Comparison of ENCODE assay signal across 1 cellular context in the genomic region with DNA sequence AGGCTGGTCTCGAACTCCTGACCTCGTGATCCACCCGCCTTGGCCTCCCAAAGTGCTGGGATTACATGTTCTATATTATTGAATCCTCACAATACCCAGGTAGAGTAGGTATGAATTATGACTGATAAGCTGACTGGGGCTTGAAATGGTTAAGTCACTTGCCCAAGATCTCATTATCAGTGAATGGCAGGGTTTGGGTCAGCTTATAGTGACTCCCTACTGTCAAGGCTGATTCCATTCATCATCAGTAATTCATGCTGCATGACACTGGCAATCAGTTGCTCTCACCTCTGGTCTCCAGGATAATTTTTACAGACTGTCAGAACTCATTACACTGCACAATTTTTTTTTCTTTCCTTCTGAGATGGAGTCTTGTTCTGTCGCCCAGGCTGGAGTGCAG.
TF ChIP-seq lines count a peak whose summit lies in the region.

No MANE protein-coding gene starts in this region.

TF ChIP-seq in K562, 482 proteins besides CTCF, POLR2A, EP300 and RAD21 (continued from another document and continues in another):
- TF ChIP-seq, protein P1, sequence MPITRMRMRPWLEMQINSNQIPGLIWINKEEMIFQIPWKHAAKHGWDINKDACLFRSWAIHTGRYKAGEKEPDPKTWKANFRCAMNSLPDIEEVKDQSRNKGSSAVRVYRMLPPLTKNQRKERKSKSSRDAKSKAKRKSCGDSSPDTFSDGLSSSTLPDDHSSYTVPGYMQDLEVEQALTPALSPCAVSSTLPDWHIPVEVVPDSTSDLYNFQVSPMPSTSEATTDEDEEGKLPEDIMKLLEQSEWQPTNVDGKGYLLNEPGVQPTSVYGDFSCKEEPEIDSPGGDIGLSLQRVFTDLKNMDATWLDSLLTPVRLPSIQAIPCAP (CRISPR knock-in tag; IDR thresholded peaks at IDR 0.05; ENCODE audit: borderline replicate concordance), result no peak
- TF ChIP-seq RB1 (IDR thresholded peaks at IDR 0.05; ENCODE audit: low read depth), result no peak
- TF ChIP-seq, protein P2, sequence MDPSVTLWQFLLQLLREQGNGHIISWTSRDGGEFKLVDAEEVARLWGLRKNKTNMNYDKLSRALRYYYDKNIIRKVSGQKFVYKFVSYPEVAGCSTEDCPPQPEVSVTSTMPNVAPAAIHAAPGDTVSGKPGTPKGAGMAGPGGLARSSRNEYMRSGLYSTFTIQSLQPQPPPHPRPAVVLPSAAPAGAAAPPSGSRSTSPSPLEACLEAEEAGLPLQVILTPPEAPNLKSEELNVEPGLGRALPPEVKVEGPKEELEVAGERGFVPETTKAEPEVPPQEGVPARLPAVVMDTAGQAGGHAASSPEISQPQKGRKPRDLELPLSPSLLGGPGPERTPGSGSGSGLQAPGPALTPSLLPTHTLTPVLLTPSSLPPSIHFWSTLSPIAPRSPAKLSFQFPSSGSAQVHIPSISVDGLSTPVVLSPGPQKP (CRISPR knock-in tag; IDR thresholded peaks at IDR 0.05), result no peak
- no peak; the same call in 1 of the 2 replicates for TF ChIP-seq ARID2 (IDR thresholded peaks at IDR 0.05)
- peak; percentile 69 for TF ChIP-seq BCOR (IDR thresholded peaks at IDR 0.05)
- no peak for TF ChIP-seq SRF (CRISPR knock-in tag; IDR thresholded peaks at IDR 0.05)
- TF ChIP-seq HDGF (IDR thresholded peaks at IDR 0.05), result no peak
- no peak for TF ChIP-seq STAT5B (CRISPR knock-in tag; IDR thresholded peaks at IDR 0.05)
- no peak for TF ChIP-seq SNRNP70 (optimal IDR thresholded peaks at IDR 0.05; ENCODE audit: low read depth, low read length)
- TF ChIP-seq STAT5A (IDR thresholded peaks at IDR 0.05; ENCODE audit: borderline replicate concordance, low read length), result peak; percentile 84
- TF ChIP-seq ZNF507 (tag; conservative IDR thresholded peaks at IDR 0.05), result no peak
- TF ChIP-seq, protein P3, sequence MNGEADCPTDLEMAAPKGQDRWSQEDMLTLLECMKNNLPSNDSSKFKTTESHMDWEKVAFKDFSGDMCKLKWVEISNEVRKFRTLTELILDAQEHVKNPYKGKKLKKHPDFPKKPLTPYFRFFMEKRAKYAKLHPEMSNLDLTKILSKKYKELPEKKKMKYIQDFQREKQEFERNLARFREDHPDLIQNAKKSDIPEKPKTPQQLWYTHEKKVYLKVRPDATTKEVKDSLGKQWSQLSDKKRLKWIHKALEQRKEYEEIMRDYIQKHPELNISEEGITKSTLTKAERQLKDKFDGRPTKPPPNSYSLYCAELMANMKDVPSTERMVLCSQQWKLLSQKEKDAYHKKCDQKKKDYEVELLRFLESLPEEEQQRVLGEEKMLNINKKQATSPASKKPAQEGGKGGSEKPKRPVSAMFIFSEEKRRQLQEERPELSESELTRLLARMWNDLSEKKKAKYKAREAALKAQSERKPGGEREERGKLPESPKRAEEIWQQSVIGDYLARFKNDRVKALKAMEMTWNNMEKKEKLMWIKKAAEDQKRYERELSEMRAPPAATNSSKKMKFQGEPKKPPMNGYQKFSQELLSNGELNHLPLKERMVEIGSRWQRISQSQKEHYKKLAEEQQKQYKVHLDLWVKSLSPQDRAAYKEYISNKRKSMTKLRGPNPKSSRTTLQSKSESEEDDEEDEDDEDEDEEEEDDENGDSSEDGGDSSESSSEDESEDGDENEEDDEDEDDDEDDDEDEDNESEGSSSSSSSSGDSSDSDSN (IDR thresholded peaks at IDR 0.05; ENCODE audit: borderline replicate concordance in 1 of 2, low read depth in 2 of 2, low read length in 2 of 2), result no peak
- no peak for TF ChIP-seq HMGN3 (IDR thresholded peaks at IDR 0.05; ENCODE audit: borderline replicate concordance, extremely low read depth, insufficient read length, low read depth, low read length)
- TF ChIP-seq ZNF134 (CRISPR knock-in tag; conservative IDR thresholded peaks at IDR 0.05), result no peak
- TF ChIP-seq, protein P4, sequence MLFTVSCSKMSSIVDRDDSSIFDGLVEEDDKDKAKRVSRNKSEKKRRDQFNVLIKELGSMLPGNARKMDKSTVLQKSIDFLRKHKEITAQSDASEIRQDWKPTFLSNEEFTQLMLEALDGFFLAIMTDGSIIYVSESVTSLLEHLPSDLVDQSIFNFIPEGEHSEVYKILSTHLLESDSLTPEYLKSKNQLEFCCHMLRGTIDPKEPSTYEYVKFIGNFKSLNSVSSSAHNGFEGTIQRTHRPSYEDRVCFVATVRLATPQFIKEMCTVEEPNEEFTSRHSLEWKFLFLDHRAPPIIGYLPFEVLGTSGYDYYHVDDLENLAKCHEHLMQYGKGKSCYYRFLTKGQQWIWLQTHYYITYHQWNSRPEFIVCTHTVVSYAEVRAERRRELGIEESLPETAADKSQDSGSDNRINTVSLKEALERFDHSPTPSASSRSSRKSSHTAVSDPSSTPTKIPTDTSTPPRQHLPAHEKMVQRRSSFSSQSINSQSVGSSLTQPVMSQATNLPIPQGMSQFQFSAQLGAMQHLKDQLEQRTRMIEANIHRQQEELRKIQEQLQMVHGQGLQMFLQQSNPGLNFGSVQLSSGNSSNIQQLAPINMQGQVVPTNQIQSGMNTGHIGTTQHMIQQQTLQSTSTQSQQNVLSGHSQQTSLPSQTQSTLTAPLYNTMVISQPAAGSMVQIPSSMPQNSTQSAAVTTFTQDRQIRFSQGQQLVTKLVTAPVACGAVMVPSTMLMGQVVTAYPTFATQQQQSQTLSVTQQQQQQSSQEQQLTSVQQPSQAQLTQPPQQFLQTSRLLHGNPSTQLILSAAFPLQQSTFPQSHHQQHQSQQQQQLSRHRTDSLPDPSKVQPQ (CRISPR knock-in tag; IDR thresholded peaks at IDR 0.05; ENCODE audit: borderline replicate concordance), result no peak
- no peak for TF ChIP-seq OTX1 (CRISPR knock-in tag; IDR thresholded peaks at IDR 0.05)
- no peak for TF ChIP-seq PPARD (CRISPR knock-in tag; IDR thresholded peaks at IDR 0.05)
- TF ChIP-seq SP2 (IDR thresholded peaks at IDR 0.05; ENCODE audit: extremely low read depth, low read depth, low read length, poor library complexity, severe bottlenecking), result no peak
- TF ChIP-seq ZNF408 (CRISPR knock-in tag; IDR thresholded peaks at IDR 0.05; ENCODE audit: low read depth), result no peak
- TF ChIP-seq NR1H2 (CRISPR knock-in tag; IDR thresholded peaks at IDR 0.05), result no peak
- TF ChIP-seq HDAC1 (IDR thresholded peaks at IDR 0.05), result peak; percentile 87 to 88; a peak in 3 of 4 replicates
- TF ChIP-seq, protein P5, sequence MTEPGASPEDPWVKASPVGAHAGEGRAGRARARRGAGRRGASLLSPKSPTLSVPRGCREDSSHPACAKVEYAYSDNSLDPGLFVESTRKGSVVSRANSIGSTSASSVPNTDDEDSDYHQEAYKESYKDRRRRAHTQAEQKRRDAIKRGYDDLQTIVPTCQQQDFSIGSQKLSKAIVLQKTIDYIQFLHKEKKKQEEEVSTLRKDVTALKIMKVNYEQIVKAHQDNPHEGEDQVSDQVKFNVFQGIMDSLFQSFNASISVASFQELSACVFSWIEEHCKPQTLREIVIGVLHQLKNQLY (CRISPR knock-in tag; conservative IDR thresholded peaks at IDR 0.05), result no peak
- TF ChIP-seq, protein P6, sequence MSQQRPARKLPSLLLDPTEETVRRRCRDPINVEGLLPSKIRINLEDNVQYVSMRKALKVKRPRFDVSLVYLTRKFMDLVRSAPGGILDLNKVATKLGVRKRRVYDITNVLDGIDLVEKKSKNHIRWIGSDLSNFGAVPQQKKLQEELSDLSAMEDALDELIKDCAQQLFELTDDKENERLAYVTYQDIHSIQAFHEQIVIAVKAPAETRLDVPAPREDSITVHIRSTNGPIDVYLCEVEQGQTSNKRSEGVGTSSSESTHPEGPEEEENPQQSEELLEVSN (IDR thresholded peaks at IDR 0.05; ENCODE audit: borderline replicate concordance in 1 of 2, extremely low read depth in 1 of 2, insufficient read depth in 1 of 2, insufficient read length in 1 of 2, low read depth in 1 of 2, low read length in 1 of 2, poor library complexity in 1 of 2, severe bottlenecking in 1 of 2), result no peak
- TF ChIP-seq TBP (optimal IDR thresholded peaks at IDR 0.05; ENCODE audit: low read depth, low read length), result no peak
- TF ChIP-seq RBM39 (optimal IDR thresholded peaks at IDR 0.05; ENCODE audit: low read depth, low read length), result no peak
- no peak for TF ChIP-seq BMI1 (IDR thresholded peaks at IDR 0.05; ENCODE audit: low read length)
- TF ChIP-seq HMG20B (CRISPR knock-in tag; IDR thresholded peaks at IDR 0.05), result no peak
- TF ChIP-seq ZNF444 (CRISPR knock-in tag; IDR thresholded peaks at IDR 0.05), result no peak
- TF ChIP-seq, protein P7, sequence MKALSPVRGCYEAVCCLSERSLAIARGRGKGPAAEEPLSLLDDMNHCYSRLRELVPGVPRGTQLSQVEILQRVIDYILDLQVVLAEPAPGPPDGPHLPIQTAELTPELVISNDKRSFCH (CRISPR knock-in tag; IDR thresholded peaks at IDR 0.05), result no peak
- TF ChIP-seq, protein P7 (tag; IDR thresholded peaks at IDR 0.05), result 0 out of 2 replicates have a peak, but pooled peaks have one; percentile 34
- no peak for TF ChIP-seq POLR2H (tag; IDR thresholded peaks at IDR 0.05; ENCODE audit: low read depth)
- no peak for TF ChIP-seq SRSF9 (IDR thresholded peaks at IDR 0.05; ENCODE audit: borderline replicate concordance, low read depth, low read length)
- no peak for TF ChIP-seq SRSF7 (optimal IDR thresholded peaks at IDR 0.05; ENCODE audit: low read depth, low read length)
- no peak for TF ChIP-seq HNRNPK (IDR thresholded peaks at IDR 0.05; ENCODE audit: low read depth, low read length, poor library complexity, severe bottlenecking)
- TF ChIP-seq TCF7L2 (IDR thresholded peaks at IDR 0.05; ENCODE audit: low read depth, low read length), result no peak
- no peak for TF ChIP-seq TAF1 (IDR thresholded peaks at IDR 0.05; ENCODE audit: control insufficient read depth, extremely low read depth, insufficient read depth, low read length, severe bottlenecking)
- no peak for TF ChIP-seq NONO (IDR thresholded peaks at IDR 0.05; ENCODE audit: low read depth in 2 of 2, low read length in 1 of 2)
- no peak for TF ChIP-seq ETV1 (tag; conservative IDR thresholded peaks at IDR 0.05; ENCODE audit: low read depth)
- peak; percentile 35 for TF ChIP-seq ARHGAP35 (IDR thresholded peaks at IDR 0.05; ENCODE audit: partially characterized antibody)
- TF ChIP-seq HLTF (IDR thresholded peaks at IDR 0.05), result no peak
- TF ChIP-seq NCOA6 (IDR thresholded peaks at IDR 0.05), result no peak
- peak; percentile 39 to 73; a peak in 2 of 4 replicates for TF ChIP-seq TBL1XR1 (IDR thresholded peaks at IDR 0.05; ENCODE audit: low read length in 2 of 2)
- TF ChIP-seq TEAD4 (IDR thresholded peaks at IDR 0.05; ENCODE audit: low read length), result peak; percentile 91
- TF ChIP-seq TEAD4 (CRISPR knock-in tag; IDR thresholded peaks at IDR 0.05; ENCODE audit: borderline replicate concordance), result no peak
- TF ChIP-seq, protein P8, sequence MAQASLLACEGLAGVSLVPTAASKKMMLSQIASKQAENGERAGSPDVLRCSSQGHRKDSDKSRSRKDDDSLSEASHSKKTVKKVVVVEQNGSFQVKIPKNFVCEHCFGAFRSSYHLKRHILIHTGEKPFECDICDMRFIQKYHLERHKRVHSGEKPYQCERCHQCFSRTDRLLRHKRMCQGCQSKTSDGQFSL (CRISPR knock-in tag; IDR thresholded peaks at IDR 0.05), result no peak
- TF ChIP-seq, protein P8 (tag; IDR thresholded peaks at IDR 0.05), result no peak
- TF ChIP-seq RFX1 (IDR thresholded peaks at IDR 0.05), result no peak
- TF ChIP-seq, protein P9, sequence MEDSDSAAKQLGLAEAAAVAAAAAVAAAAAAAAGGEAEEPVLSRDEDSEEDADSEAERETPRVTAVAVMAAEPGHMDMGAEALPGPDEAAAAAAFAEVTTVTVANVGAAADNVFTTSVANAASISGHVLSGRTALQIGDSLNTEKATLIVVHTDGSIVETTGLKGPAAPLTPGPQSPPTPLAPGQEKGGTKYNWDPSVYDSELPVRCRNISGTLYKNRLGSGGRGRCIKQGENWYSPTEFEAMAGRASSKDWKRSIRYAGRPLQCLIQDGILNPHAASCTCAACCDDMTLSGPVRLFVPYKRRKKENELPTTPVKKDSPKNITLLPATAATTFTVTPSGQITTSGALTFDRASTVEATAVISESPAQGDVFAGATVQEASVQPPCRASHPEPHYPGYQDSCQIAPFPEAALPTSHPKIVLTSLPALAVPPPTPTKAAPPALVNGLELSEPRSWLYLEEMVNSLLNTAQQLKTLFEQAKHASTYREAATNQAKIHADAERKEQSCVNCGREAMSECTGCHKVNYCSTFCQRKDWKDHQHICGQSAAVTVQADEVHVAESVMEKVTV (CRISPR knock-in tag; IDR thresholded peaks at IDR 0.05), result no peak
- peak; percentile 41; the same call in 1 of the 2 replicates for TF ChIP-seq MTA1 (IDR thresholded peaks at IDR 0.05; ENCODE audit: borderline replicate concordance)
- no peak for TF ChIP-seq ELF1 (tag; IDR thresholded peaks at IDR 0.05)
- TF ChIP-seq JUND (IDR thresholded peaks at IDR 0.05; ENCODE audit: borderline replicate concordance, low read depth, low read length), result peak; percentile 66; the same call in 1 of the 2 replicates
- peak; percentile 32; the same call in 1 of the 3 replicates for TF ChIP-seq JUND (tag; IDR thresholded peaks at IDR 0.05; ENCODE audit: borderline replicate concordance, low read depth, low read length)
- TF ChIP-seq NCOA4 (IDR thresholded peaks at IDR 0.05; ENCODE audit: partially characterized antibody), result no peak
- no peak for TF ChIP-seq ZNF23 (CRISPR knock-in tag; IDR thresholded peaks at IDR 0.05)
- TF ChIP-seq ZKSCAN3 (CRISPR knock-in tag; IDR thresholded peaks at IDR 0.05), result no peak
- no peak for TF ChIP-seq EZH2 (IDR thresholded peaks at IDR 0.05; ENCODE audit: borderline replicate concordance, low read depth, low read length)
- no peak for TF ChIP-seq YBX1 (IDR thresholded peaks at IDR 0.05)
- no peak for TF ChIP-seq ZNF436 (CRISPR knock-in tag; IDR thresholded peaks at IDR 0.05)
- 0 out of 2 replicates have a peak, but pooled peaks have one; percentile 12 for TF ChIP-seq C11orf30 (IDR thresholded peaks at IDR 0.05; ENCODE audit: low read depth)
- no peak for TF ChIP-seq RBBP5 (IDR thresholded peaks at IDR 0.05; ENCODE audit: borderline replicate concordance, insufficient read depth, low read length, poor library complexity, severe bottlenecking)
- no peak for TF ChIP-seq RBM25 (IDR thresholded peaks at IDR 0.05; ENCODE audit: low read depth, low read length, severe bottlenecking)
- no peak for TF ChIP-seq GABPB1 (CRISPR knock-in tag; IDR thresholded peaks at IDR 0.05)
- TF ChIP-seq, protein P10, sequence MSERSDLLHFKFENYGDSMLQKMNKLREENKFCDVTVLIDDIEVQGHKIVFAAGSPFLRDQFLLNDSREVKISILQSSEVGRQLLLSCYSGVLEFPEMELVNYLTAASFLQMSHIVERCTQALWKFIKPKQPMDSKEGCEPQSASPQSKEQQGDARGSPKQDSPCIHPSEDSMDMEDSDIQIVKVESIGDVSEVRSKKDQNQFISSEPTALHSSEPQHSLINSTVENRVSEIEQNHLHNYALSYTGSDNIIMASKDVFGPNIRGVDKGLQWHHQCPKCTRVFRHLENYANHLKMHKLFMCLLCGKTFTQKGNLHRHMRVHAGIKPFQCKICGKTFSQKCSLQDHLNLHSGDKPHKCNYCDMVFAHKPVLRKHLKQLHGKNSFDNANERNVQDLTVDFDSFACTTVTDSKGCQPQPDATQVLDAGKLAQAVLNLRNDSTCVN (CRISPR knock-in tag; IDR thresholded peaks at IDR 0.05), result no peak
- no peak for TF ChIP-seq ZZZ3 (IDR thresholded peaks at IDR 0.05)
- TF ChIP-seq TAF7 (tag; IDR thresholded peaks at IDR 0.05), result no peak
- no peak for TF ChIP-seq SMAD1 (IDR thresholded peaks at IDR 0.05; ENCODE audit: low read depth, low read length, partially characterized antibody)
- TF ChIP-seq ZKSCAN8 (CRISPR knock-in tag; IDR thresholded peaks at IDR 0.05), result no peak
